22 cellular contexts compared by ENCODE assay signal in genomic region chr2:126106006-126106405, GRCh38.
DNase-seq lines count a peak whose midpoint lies in the region; ATAC-seq, FAIRE-seq and TF ChIP-seq lines count a peak whose summit lies in the region.
"Had no signal": no experiment of that assay in that cellular context is flagged by ENCODE, and none has a peak within 500 bp of the region (broad histone marks: within the 10 kb centered on the region; RNA-seq: fewer than 3 reads in every experiment).

No MANE protein-coding gene starts in this region.

- no peak for TF ChIP-seq CTCF in HEK293 (tag by site-specific recombination; IDR thresholded peaks at IDR 0.05)

- H2AFZ ChIP-seq in Karpas-422 (ENCODE audit: low read length), result peak overlapping the region; percentile 14; the same call in 1 of the 2 replicates
- H2AFZ ChIP-seq: GM23338 had no signal

- H3K4me3 ChIP-seq in HEK293 (ENCODE audit: low read depth, low read length) (no peak overlapping the region), Karpas-422 (ENCODE audit: low read length) (no peak overlapping the region)
- H3K4me3 ChIP-seq: A549, GM23338 had no signal

- no peaks in the 10 kb centered on the region for H4K20me1 ChIP-seq in Karpas-422 (ENCODE audit: insufficient read depth, low read depth, low read length)

- H3K27ac ChIP-seq in HEK293 (ENCODE audit: extremely low read depth, low read depth, low read length) (no peak overlapping the region), Karpas-422 (ENCODE audit: low read length) (no peak overlapping the region)
- H3K27ac ChIP-seq: A549 had no signal

- no peaks in the 10 kb centered on the region for H3K9me2 ChIP-seq in Karpas-422 (replicated peaks; ENCODE audit: insufficient read depth, low read length)

- POLR2A ChIA-PET in HEK293 (lab: Yijun Ruan, JAX), result no interaction called here

- H3K27me3 ChIP-seq in Karpas-422 (ENCODE audit: low read length), result no peaks in the 10 kb centered on the region

- FAIRE-seq in GM12891 (lab: Jason Lieb, UNC), result peak; percentile 33
- peak; percentile 55 for FAIRE-seq in urothelium cell line (lab: Jason Lieb, UNC)
- FAIRE-seq in GM19239 (lab: Jason Lieb, UNC), result no peak
- FAIRE-seq: A549, GM12892, H54 had no signal

- ATAC-seq in HG03039 (IDR thresholded peaks at IDR 0.05; ENCODE audit: unreplicated experiment), result no peak
- ATAC-seq: A549, GM23338 had no signal

- DNase-seq in GM12891 (ENCODE audit: insufficient read length, low spot score), result no peak
- DNase-seq in Karpas-422, result no peak
- no peak for DNase-seq in urothelium cell line (ENCODE audit: low spot score)
- DNase-seq in GOT3 (lab: John Stamatoyannopoulos, UW), result no peak
- DNase-seq in GM19239 (ENCODE audit: insufficient read length, low spot score), result no peak
- DNase-seq: 8988T; ACHN; AML-193; C1 segment of cervical spinal cord; Calu3; CD4-positive, alpha-beta memory T cell; COR-L47; DMS53; DMS79 treated with DMSO at 0.1 percent for 48 hours; GF-D8; HCEC 1CT had no signal

- H3K9ac ChIP-seq in Karpas-422 (ENCODE audit: low read length), result no peak overlapping the region

- H3K4me2 ChIP-seq in Karpas-422 (ENCODE audit: low read depth, low read length, poor library complexity, severe bottlenecking), result no peak overlapping the region
- H3K4me2 ChIP-seq: A549, GM23338 had no signal

- H3K79me2 ChIP-seq in Karpas-422 (ENCODE audit: low read length), result no peaks in the 10 kb centered on the region

- no peaks in the 10 kb centered on the region for H3K36me3 ChIP-seq in HEK293 (ENCODE audit: control insufficient read depth in 2 of 2, insufficient read depth in 1 of 2, low read length in 2 of 2)
- no peaks in the 10 kb centered on the region for H3K36me3 ChIP-seq in Karpas-422 (ENCODE audit: insufficient read depth, low read length)

- H3K4me1 ChIP-seq in HEK293 (ENCODE audit: control insufficient read depth, insufficient read depth, low read length) (no peaks in the 10 kb centered on the region), Karpas-422 (ENCODE audit: low read length) (peaks cover 13% of the 10 kb centered on the region)
- H3K4me1 ChIP-seq: A549 had no signal

- H3K9me3 ChIP-seq in HEK293 (ENCODE audit: control insufficient read depth, insufficient read depth, low read depth, low read length) (no peaks in the 10 kb centered on the region), Karpas-422 (ENCODE audit: low read length) (no peaks in the 10 kb centered on the region)
- H3K9me3 ChIP-seq: A549 had no signal

- no peak for TF ChIP-seq POLR2A in GM12891 (IDR thresholded peaks at IDR 0.05; ENCODE audit: low read depth, low read length)

- CTCF ChIA-PET in HEK293 (lab: Yijun Ruan, JAX), result no interaction called here

TF ChIP-seq in GM12891, 5 proteins besides CTCF, POLR2A, EP300 and RAD21:
- TF ChIP-seq POU2F2 (IDR thresholded peaks at IDR 0.05; ENCODE audit: low read depth, low read length) (no peak), TAF1 (IDR thresholded peaks at IDR 0.05; ENCODE audit: low read depth, low read length) (no peak), SPI1 (IDR thresholded peaks at IDR 0.05; ENCODE audit: low read depth, low read length) (no peak), PAX5 (IDR thresholded peaks at IDR 0.05; ENCODE audit: insufficient read depth, low read length, severe bottlenecking) (no peak), POLR2AphosphoS5 (IDR thresholded peaks at IDR 0.05; ENCODE audit: low read depth, low read length) (no peak)

TF ChIP-seq in HEK293, 187 proteins besides CTCF, POLR2A, EP300 and RAD21:
- TF ChIP-seq ZSCAN4 (tag by site-specific recombination; IDR thresholded peaks at IDR 0.05) (peak; percentile 67; the same call in 1 of the 2 replicates), ELK4 (IDR thresholded peaks at IDR 0.05; ENCODE audit: borderline replicate concordance, low read depth, low read length) (no peak)
